In genomic region chr3:49718419-49719213, GRCh38 we compare ENCODE assay signal across 1 cellular context.
TF ChIP-seq lines count a peak whose summit lies in the region.

No MANE protein-coding gene starts in this region.

TF ChIP-seq in IMR-90, 13 proteins besides CTCF, POLR2A, EP300 and RAD21 (continued from another document):
- no peak for TF ChIP-seq USF2 (IDR thresholded peaks at IDR 0.05; ENCODE audit: low read depth, low read length)
- TF ChIP-seq BHLHE40 (IDR thresholded peaks at IDR 0.05; ENCODE audit: low read depth, low read length) = no peak
- TF ChIP-seq MXI1 (IDR thresholded peaks at IDR 0.05; ENCODE audit: borderline replicate concordance, low read depth, low read length) = no peak
- TF ChIP-seq CHD1 (IDR thresholded peaks at IDR 0.05; ENCODE audit: low read depth, low read length) = no peak
- no peak for TF ChIP-seq CEBPB (IDR thresholded peaks at IDR 0.05; ENCODE audit: low read depth, low read length)
- TF ChIP-seq FOS (IDR thresholded peaks at IDR 0.05; ENCODE audit: low read depth, low read length) = no peak
